ENCODE assay signal across 20 cellular contexts in the genomic region with DNA sequence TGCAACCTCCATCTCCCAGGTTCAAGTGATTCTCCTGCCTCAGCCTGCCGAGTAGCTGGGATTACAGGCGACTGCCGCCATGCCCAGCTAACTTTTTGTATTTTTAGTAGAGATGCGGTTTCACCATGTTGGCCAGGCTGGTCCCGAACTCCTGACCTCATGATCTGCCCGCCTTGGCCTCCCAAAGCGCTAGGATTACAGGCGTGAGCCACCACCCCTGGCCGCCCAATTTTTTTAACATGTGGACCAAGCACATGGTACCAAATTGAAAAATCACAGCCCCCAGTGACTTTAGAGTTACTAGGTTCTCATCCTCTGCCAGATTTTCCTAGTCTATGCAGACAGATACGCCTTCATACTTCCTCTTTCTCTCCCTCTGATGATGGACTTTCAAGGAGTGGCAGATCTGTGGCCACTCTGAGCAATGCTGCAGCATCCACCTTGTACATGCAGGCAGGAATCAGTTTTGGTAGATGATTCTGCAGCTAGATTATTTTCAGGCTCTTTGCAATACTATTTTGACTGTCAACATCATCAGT.
"Had no signal": no experiment of that assay in that cellular context is flagged by ENCODE, and none has a peak within 500 bp of the region (broad histone marks: within the 10 kb centered on the region; RNA-seq: fewer than 3 reads in every experiment).

No MANE protein-coding gene starts in this region.

- H3K9me3 Mint-ChIP-seq: activated CD4-positive, alpha-beta T cell treated with anti-CD3 and anti-CD28 coated beads, Interleukin-2, amount 10 ng/mL, durations not matched to agents 24 days and 14 days; activated T-helper 2 cell treated with anti-CD3 and anti-CD28 coated beads, Interferon-gamma antibody, Interleukin-2, Interleukin-4, amounts not matched to agents 10 μg/mL and 5 μg/mL and 100 μg/mL, durations not matched to agents 14 hours and 24 hours and 36 hours; dendritic cell treated with granulocyte-macrophage colony-stimulating factor and Interleukin-4, amounts not matched to agents 40 ng/mL and 50 ng/mL, for 4 days; mesothelial cell of epicardium; nephron progenitor cell had no signal

- H3K36me3 ChIP-seq: gastrocnemius medialis, sigmoid colon, thyroid gland had no signal

- H3K9me3 ChIP-seq: gastrocnemius medialis, sigmoid colon, thyroid gland had no signal

- DNase-seq: activated CD4-positive, alpha-beta T cell treated with anti-CD3 and anti-CD28 coated beads, Interleukin-2, amount 10 ng/mL, durations not matched to agents 24 days and 14 days; activated CD8-positive, alpha-beta T cell treated with anti-CD3 and anti-CD28 coated beads, Interleukin-2, amount 10 ng/mL, durations not matched to agents 7 days and 5 days; activated naive CD4-positive, alpha-beta T cell treated with anti-CD3 and anti-CD28 coated beads, Interleukin-2, amount 50 U/mL, for 16 hours; effector CD8-positive, alpha-beta T cell; gastrocnemius medialis; head of caudate nucleus; kidney; nephron progenitor cell; occipital lobe; posterior cingulate gyrus; sigmoid colon; stimulated activated CD4-positive, alpha-beta T cell treated with anti-CD3 and anti-CD28 coated beads, Interleukin-4, amount 100 ng/mL, for 24 hours; stimulated activated naive CD4-positive, alpha-beta T cell; thyroid gland had no signal

- H3K27ac Mint-ChIP-seq: activated CD4-positive, alpha-beta T cell treated with anti-CD3 and anti-CD28 coated beads, Interleukin-2, amount 10 ng/mL, durations not matched to agents 24 days and 14 days; activated CD8-positive, alpha-beta T cell treated with anti-CD3 and anti-CD28 coated beads, Interleukin-2, amount 10 ng/mL, durations not matched to agents 7 days and 5 days; activated T-helper 2 cell treated with anti-CD3 and anti-CD28 coated beads, Interferon-gamma antibody, Interleukin-2, Interleukin-4, amounts not matched to agents 10 μg/mL and 5 μg/mL and 100 μg/mL, durations not matched to agents 14 hours and 24 hours and 36 hours; dendritic cell treated with granulocyte-macrophage colony-stimulating factor and Interleukin-4, amounts not matched to agents 40 ng/mL and 50 ng/mL, for 4 days; mesothelial cell of epicardium; nephron progenitor cell had no signal

- H3K4me1 ChIP-seq: gastrocnemius medialis, sigmoid colon, thyroid gland had no signal

- H3K27me3 ChIP-seq: gastrocnemius medialis, sigmoid colon, thyroid gland had no signal

- H3K36me3 Mint-ChIP-seq: mesothelial cell of epicardium had no signal

- H3K4me3 ChIP-seq: gastrocnemius medialis, lung, sigmoid colon, thyroid gland had no signal

- H3K27ac ChIP-seq: gastrocnemius medialis, sigmoid colon, thyroid gland had no signal

- ATAC-seq: activated CD8-positive, alpha-beta T cell treated with anti-CD3 and anti-CD28 coated beads, Interleukin-2, amount 10 ng/mL, durations not matched to agents 7 days and 5 days; esophagus mucosa; gastrocnemius medialis; left lobe of liver had no signal

- H3K27me3 Mint-ChIP-seq: dendritic cell treated with granulocyte-macrophage colony-stimulating factor and Interleukin-4, amounts not matched to agents 40 ng/mL and 50 ng/mL, for 4 days had no signal

- H3K4me3 Mint-ChIP-seq: activated CD4-positive, alpha-beta T cell treated with anti-CD3 and anti-CD28 coated beads, Interleukin-2, amount 10 ng/mL, durations not matched to agents 24 days and 14 days; activated CD8-positive, alpha-beta T cell treated with anti-CD3 and anti-CD28 coated beads, Interleukin-2, amount 10 ng/mL, durations not matched to agents 7 days and 5 days; dendritic cell treated with granulocyte-macrophage colony-stimulating factor and Interleukin-4, amounts not matched to agents 40 ng/mL and 50 ng/mL, for 4 days; mesothelial cell of epicardium; nephron progenitor cell had no signal
